ENCODE assay signal across 8 cellular contexts in genomic region chr1:33181038-33181861, GRCh38. TPM values are rescaled to one million over a fixed set of nuclear protein-coding genes. Genes with fewer than 3 reads are reported as not detected.
DNase-seq lines count a peak whose midpoint lies in the region; ATAC-seq and TF ChIP-seq lines count a peak whose summit lies in the region.

No MANE protein-coding gene starts in this region.

- no peaks in the 10 kb centered on the region for H3K79me2 ChIP-seq in smooth muscle cell (ENCODE audit: low read depth)

- H3K9ac ChIP-seq in iPS-20b (ENCODE audit: low read depth, low read length) (peak overlapping the region; percentile 7; the same call in 1 of the 2 replicates), smooth muscle cell (ENCODE audit: low read depth) (no peak overlapping the region)

- WGBS in smooth muscle cell (ENCODE audit: low lambda C conversion rate) = under 1% methylated on average over 63 of the region's 80 CpGs

- H3K27ac ChIP-seq in iPS-20b (ENCODE audit: low read length) (no peak overlapping the region), smooth muscle cell (ENCODE audit: low read depth) (no peak overlapping the region)

- H3K36me3 ChIP-seq in iPS-20b (ENCODE audit: insufficient read depth, low read depth, low read length) (no peaks in the 10 kb centered on the region), smooth muscle cell (ENCODE audit: low read depth) (no peaks in the 10 kb centered on the region)

- DNase-seq in AG04449 (ENCODE audit: low read depth, low spot score) (no peak), SK-MEL-5 (ENCODE audit: low read depth, low spot score) (peak; percentile 52), astrocyte of the hippocampus (ENCODE audit: low read depth, low spot score) (peak; percentile 72), smooth muscle cell (lab: John Stamatoyannopoulos, UW; ENCODE audit: unreplicated experiment) (peak; percentile 65)

- POLR2A ChIA-PET in AG04449 (lab: Yijun Ruan, JAX) = interaction anchor here (0.9 to 2.0 kb wide), 3 partner anchors 54 to 82 kb away, joined by 5 to 10 read pairs (median 9); no protein-coding TSS in a partner anchor

- H3K4me1 ChIP-seq in iPS-20b (ENCODE audit: insufficient read depth, low read length) (peaks cover 11% of the 10 kb centered on the region; the same call in 1 of the 2 replicates), smooth muscle cell (ENCODE audit: low read depth) (peaks cover 9% of the 10 kb centered on the region)

- H3K27me3 ChIP-seq in iPS-20b (ENCODE audit: insufficient read depth, low read length) (peaks cover 13% of the 10 kb centered on the region; the same call in 1 of the 2 replicates), smooth muscle cell (ENCODE audit: low read depth) (no peaks in the 10 kb centered on the region)

- ATAC-seq in GM18909 (IDR thresholded peaks at IDR 0.05; ENCODE audit: poor library complexity, unreplicated experiment) (peak; percentile 25), HG03460 (IDR thresholded peaks at IDR 0.05; ENCODE audit: unreplicated experiment) (peak; percentile 12), GM21367 (IDR thresholded peaks at IDR 0.05; ENCODE audit: unreplicated experiment) (no peak)

- H3K4me3 ChIP-seq in AG04449 (ENCODE audit: low read depth, low read length) (peak overlapping the region; percentile 86), iPS-20b (ENCODE audit: low read length) (peak overlapping the region; percentile 77), smooth muscle cell (peak overlapping the region; percentile 78)

- in situ Hi-C loops in SK-MEL-5 (cut with HindIII; ENCODE audit: low pct_unique_long_range_greater_than_20kb, low sequenced_read_pairs) = no loop called here

- peak overlapping the region; percentile 90 for H2AFZ ChIP-seq in smooth muscle cell (ENCODE audit: low read depth)

- CTCF ChIA-PET in AG04449 (lab: Yijun Ruan, JAX) = interaction anchor here (0.8 to 3.0 kb wide), 10 partner anchors 9 to 289 kb away, joined by 3 to 12 read pairs (median 6); no protein-coding TSS in a partner anchor

- peak overlapping the region; percentile 94 for H3K4me2 ChIP-seq in smooth muscle cell

- TF ChIP-seq CTCF in AG04449 (IDR thresholded peaks at IDR 0.05; ENCODE audit: insufficient read depth, low read length, missing control alignments) = no peak
- no peak for TF ChIP-seq CTCF in smooth muscle cell (IDR thresholded peaks at IDR 0.05; ENCODE audit: borderline replicate concordance, insufficient read depth, poor library complexity, severe bottlenecking)

- no peaks in the 10 kb centered on the region for H4K20me1 ChIP-seq in smooth muscle cell (ENCODE audit: low read depth)

- H3K9me3 ChIP-seq in iPS-20b (ENCODE audit: insufficient read depth, low read depth, low read length) (no peaks in the 10 kb centered on the region), smooth muscle cell (replicated peaks; ENCODE audit: low read depth) (no peaks in the 10 kb centered on the region)

- no peaks in the 10 kb centered on the region for H3F3A ChIP-seq in smooth muscle cell (ENCODE audit: low read depth)

RNA-seq across cellular contexts. Expression of gene TRIM62, which starts 0.6 kb away (rescaled TPM):
- 13.5 and 14.4 TPM in 2 replicates for total RNA-seq in SK-MEL-5 (2014; rRNA removed; shearing (Covaris generic))
- 47.4 and 48.5 TPM in 2 replicates for polyA plus RNA-seq in SK-MEL-5 (2015; cell fraction: cytosol; rRNA removed)
- polyA plus RNA-seq in SK-MEL-5 (2015; cell fraction: nucleus; rRNA removed) = 27.8 and 34.0 TPM in 2 replicates
- 1.3 TPM in 2 replicates for total RNA-seq in smooth muscle cell
- 3.6 and 3.9 TPM in 2 replicates for polyA plus RNA-seq in smooth muscle cell
